ENCODE assay signal across 9 cellular contexts in genomic region chr19:4389064-4389375, GRCh38. TPM values are rescaled to one million over a fixed set of nuclear protein-coding genes. Genes with fewer than 3 reads are reported as not detected.
DNase-seq lines count a peak whose midpoint lies in the region; ATAC-seq and TF ChIP-seq lines count a peak whose summit lies in the region.
"Had no signal": no experiment of that assay in that cellular context is flagged by ENCODE, and none has a peak within 500 bp of the region (broad histone marks: within the 10 kb centered on the region; RNA-seq: fewer than 3 reads in every experiment).

No MANE protein-coding gene starts in this region.

- intact Hi-C loops in aorta (cut with DNase I), result no loop called here

- no peaks in the 10 kb centered on the region for H3K27me3 Mint-ChIP-seq in osteocyte (ENCODE audit: unreplicated experiment)

- no peaks in the 10 kb centered on the region for H3K9me3 ChIP-seq in aorta (ENCODE audit: control insufficient read depth, low read length)

- H3K27ac ChIP-seq in coronary artery (peak overlapping the region in 1 of 2 donors; percentile 84), aorta (ENCODE audit: low read depth in 1 of 2, low read length in 2 of 2) (no peak overlapping the region)

- H3K27ac Mint-ChIP-seq in osteocyte (ENCODE audit: unreplicated experiment), result peak overlapping the region; percentile 85

- no peaks in the 10 kb centered on the region for H3K27me3 ChIP-seq in aorta (ENCODE audit: control insufficient read depth in 1 of 2, insufficient read depth in 2 of 2, low read length in 1 of 2)

- no peaks in the 10 kb centered on the region for H3K36me3 Mint-ChIP-seq in osteocyte (ENCODE audit: unreplicated experiment)

- no peaks in the 10 kb centered on the region for H3K36me3 ChIP-seq in aorta (ENCODE audit: control insufficient read depth in 1 of 2, insufficient read depth in 2 of 2, low read length in 1 of 2)

- 74 to 79% methylated on average over 9 of the region's 9 CpGs for WGBS in aorta, 2 donors

- no peak for TF ChIP-seq CTCF in coronary artery (IDR thresholded peaks at IDR 0.05)
- TF ChIP-seq CTCF in osteocyte (IDR thresholded peaks at IDR 0.05), result no peak

- no peaks in the 10 kb centered on the region for H3K4me1 ChIP-seq in aorta (ENCODE audit: control insufficient read depth in 1 of 2, insufficient read depth in 2 of 2, low read length in 2 of 2)

- DNase-seq in D341Med (ENCODE audit: low spot score) (peak; percentile 19), coronary artery (ENCODE audit: low spot score) (no peak), osteocyte (ENCODE audit: extremely low spot score, unreplicated experiment) (no peak), aorta (no peak)
- no peak for DNase-seq in stimulated activated CD8-positive, alpha-beta memory T cell treated with anti-CD3 and anti-CD28 coated beads, Interleukin-4, amount 100 ng/mL, for 48 hours
- DNase-seq: activated naive CD4-positive, alpha-beta T cell; effector memory CD4-positive, alpha-beta T cell had no signal

- ATAC-seq in aorta (ENCODE audit: low FRiP score) (no peak), GM19328 (IDR thresholded peaks at IDR 0.05; ENCODE audit: unreplicated experiment) (no peak)
- ATAC-seq: activated CD4-positive, CD25-positive, alpha-beta regulatory T cell treated with anti-CD3 and anti-CD28 coated beads, Interleukin-2, amount 50 U/mL, for 24 hours had no signal

- H3K4me1 Mint-ChIP-seq in osteocyte (ENCODE audit: unreplicated experiment), result peaks cover 65% of the 10 kb centered on the region

- H3K4me3 Mint-ChIP-seq in osteocyte (ENCODE audit: unreplicated experiment), result no peak overlapping the region

- peak overlapping the region; percentile 25 for H3K4me3 ChIP-seq in coronary artery
- no peak overlapping the region for H3K4me3 ChIP-seq in aorta (ENCODE audit: low read length in 2 of 2)

- no peaks in the 10 kb centered on the region for H3K9me3 Mint-ChIP-seq in osteocyte (ENCODE audit: unreplicated experiment)

RNA-seq across cellular contexts. Expression of gene SH3GL1, which starts 11.3 kb away (rescaled TPM):
- total RNA-seq in osteocyte (105 and 115 TPM in 2 replicates), aorta (10 to 100 TPM; 66.5 to 69.7 TPM)
- polyA plus RNA-seq in aorta, result 10 to 100 TPM; 37.7 to 48.6 TPM

RNA-seq across cellular contexts. Expression of gene CHAF1A, which starts 13.4 kb away (rescaled TPM):
- 9.7 and 14.0 TPM in 2 replicates for total RNA-seq in osteocyte
- total RNA-seq in aorta, result 1 to 10 TPM; 6.5 to 7.0 TPM
- polyA plus RNA-seq in aorta, result 1 to 10 TPM; 5.2 to 9.3 TPM

RNA-seq across cellular contexts. Expression of gene MPND, which starts 45.7 kb away (rescaled TPM):
- total RNA-seq in osteocyte (14.2 and 20.0 TPM in 2 replicates), aorta (10 to 100 TPM; 13.5 to 14.3 TPM)
- 10 to 100 TPM; 16.0 to 17.9 TPM for polyA plus RNA-seq in aorta

RNA-seq across cellular contexts. Expression of gene STAP2, which starts 50.4 kb away (rescaled TPM):
- total RNA-seq in osteocyte (2.7 and 5.9 TPM in 2 replicates), aorta (1 to 10 TPM; 1.9 to 2.2 TPM)
- 10 to 100 TPM in 1 of 2 donors, under 1 TPM in 1; 0.13 to 27.8 TPM for polyA plus RNA-seq in aorta
